ENCODE assay signal across 10 cellular contexts in genomic region chr12:121061831-121062230, GRCh38. TPM values are rescaled to one million over a fixed set of nuclear protein-coding genes. Genes with fewer than 3 reads are reported as not detected.
DNase-seq lines count a peak whose midpoint lies in the region; ATAC-seq and TF ChIP-seq lines count a peak whose summit lies in the region.
"Had no signal": no experiment of that assay in that cellular context is flagged by ENCODE, and none has a peak within 500 bp of the region (broad histone marks: within the 10 kb centered on the region; RNA-seq: fewer than 3 reads in every experiment).

No MANE protein-coding gene starts in this region.

- H3K4me1 ChIP-seq in GM23338 (ENCODE audit: insufficient read depth) (no peaks in the 10 kb centered on the region), osteoblast (ENCODE audit: insufficient read depth, low read length) (peaks cover 4% of the 10 kb centered on the region)

- H3K36me3 ChIP-seq in GM23338 (ENCODE audit: insufficient read depth): no peaks in the 10 kb centered on the region
- no peaks in the 10 kb centered on the region for H3K36me3 ChIP-seq in osteoblast (ENCODE audit: insufficient read depth, low read length)

- no peaks in the 10 kb centered on the region for H3K79me2 ChIP-seq in GM23338 (replicated peaks; ENCODE audit: insufficient read depth)
- H3K79me2 ChIP-seq in osteoblast (ENCODE audit: insufficient read depth, low read length): no peaks in the 10 kb centered on the region

- no peaks in the 10 kb centered on the region for H3F3A ChIP-seq in GM23338 (replicated peaks; ENCODE audit: low read depth)

- DNase-seq in GM23338 (ENCODE audit: low spot score) (no peak), NCI-H69 (lab: John Stamatoyannopoulos, UW) (peak; percentile 49), choroid plexus epithelial cell (ENCODE audit: low read depth) (peak; percentile 51), osteoblast (ENCODE audit: insufficient read length, low spot score, missing footprints) (no peak), NCI-H1105 (lab: John Stamatoyannopoulos, UW) (no peak), KG1 (lab: John Stamatoyannopoulos, UW) (no peak)
- DNase-seq in stimulated activated naive CD8-positive, alpha-beta T cell treated with anti-CD3 and anti-CD28 coated beads, Interleukin-15, Interleukin-2, amounts not matched to agents 100 U/mL and 50 U/mL, for 24 hours: no peak
- no peak for DNase-seq in effector CD4-positive, alpha-beta T cell
- DNase-seq: activated CD8-positive, alpha-beta memory T cell treated with anti-CD3 and anti-CD28 coated beads, Interleukin-2, amount 50 U/mL, for 48 hours had no signal

- no peak for ATAC-seq in GM23338
- no peak for ATAC-seq in stimulated activated naive CD8-positive, alpha-beta T cell treated with anti-CD3 and anti-CD28 coated beads, Interleukin-15, Interleukin-2, amounts not matched to agents 100 U/mL and 50 U/mL, for 24 hours
- ATAC-seq: stimulated activated memory B cell treated with anti-CD40 and anti-IgM and Interleukin-4, amounts not matched to agents 10 μg/mL and 1 μg/mL and 100 μg/mL, for 72 hours had no signal

- no peak overlapping the region for H3K4me3 Mint-ChIP-seq in GM23338
- H3K4me3 Mint-ChIP-seq: stimulated activated memory B cell treated with anti-CD40 and anti-IgM and Interleukin-4, amounts not matched to agents 10 μg/mL and 1 μg/mL and 100 μg/mL, for 72 hours had no signal

- H2AFZ ChIP-seq in GM23338 (no peak overlapping the region), osteoblast (ENCODE audit: low read length) (no peak overlapping the region)

- no peaks in the 10 kb centered on the region for H3K9me2 ChIP-seq in GM23338 (ENCODE audit: insufficient read depth)

- H3K36me3 Mint-ChIP-seq in GM23338 (ENCODE audit: low read depth): no peaks in the 10 kb centered on the region
- H3K36me3 Mint-ChIP-seq: stimulated activated memory B cell treated with anti-CD40 and anti-IgM and Interleukin-4, amounts not matched to agents 10 μg/mL and 1 μg/mL and 100 μg/mL, for 72 hours had no signal

- H3K27me3 ChIP-seq in GM23338 (ENCODE audit: insufficient read depth) (no peaks in the 10 kb centered on the region), osteoblast (ENCODE audit: insufficient read depth, low read length) (no peaks in the 10 kb centered on the region)

- H4K20me1 ChIP-seq in GM23338 (replicated peaks; ENCODE audit: insufficient read depth) (no peaks in the 10 kb centered on the region), osteoblast (ENCODE audit: insufficient read depth, low read length) (no peaks in the 10 kb centered on the region)

- no peak overlapping the region for H3K27ac Mint-ChIP-seq in GM23338
- H3K27ac Mint-ChIP-seq: stimulated activated memory B cell treated with anti-CD40 and anti-IgM and Interleukin-4, amounts not matched to agents 10 μg/mL and 1 μg/mL and 100 μg/mL, for 72 hours had no signal

- peak; percentile 28 to 33; a peak in 1 of 4 replicates for TF ChIP-seq CTCF in GM23338 (conservative IDR thresholded peaks at IDR 0.05; ENCODE audit: low read depth in 2 of 2)
- TF ChIP-seq CTCF in choroid plexus epithelial cell (conservative IDR thresholded peaks at IDR 0.05; ENCODE audit: low read depth, low read length): peak; percentile 48
- peak; percentile 47 for TF ChIP-seq CTCF in osteoblast (IDR thresholded peaks at IDR 0.05; ENCODE audit: extremely low read depth, low read depth, low read length)

- H3K4me3 ChIP-seq in GM23338 (no peak overlapping the region), choroid plexus epithelial cell (ENCODE audit: low read depth, low read length) (no peak overlapping the region), osteoblast (ENCODE audit: insufficient read depth, low read length) (no peak overlapping the region)

- H3K4me2 ChIP-seq in GM23338 (no peak overlapping the region), osteoblast (ENCODE audit: insufficient read depth, low read length) (no peak overlapping the region)

- peaks cover 6% of the 10 kb centered on the region for H3K27me3 Mint-ChIP-seq in GM23338 (ENCODE audit: insufficient read depth, low read depth, poor library complexity)
- H3K27me3 Mint-ChIP-seq: stimulated activated memory B cell treated with anti-CD40 and anti-IgM and Interleukin-4, amounts not matched to agents 10 μg/mL and 1 μg/mL and 100 μg/mL, for 72 hours had no signal

- no peaks in the 10 kb centered on the region for H3K9me3 ChIP-seq in osteoblast (ENCODE audit: low read depth, low read length)

- H3K9me3 Mint-ChIP-seq in GM23338: no peaks in the 10 kb centered on the region
- H3K9me3 Mint-ChIP-seq: stimulated activated memory B cell treated with anti-CD40 and anti-IgM and Interleukin-4, amounts not matched to agents 10 μg/mL and 1 μg/mL and 100 μg/mL, for 72 hours had no signal

- H3K4me1 Mint-ChIP-seq in GM23338: peaks cover 6% of the 10 kb centered on the region

- H3K27ac ChIP-seq in GM23338 (ENCODE audit: low read depth): no peak overlapping the region
- no peak overlapping the region for H3K27ac ChIP-seq in osteoblast (ENCODE audit: low read depth, low read length)

TF ChIP-seq in GM23338, 12 proteins besides CTCF, POLR2A, EP300 and RAD21 (continues in another document):
- TF ChIP-seq EZH2phosphoT487 (IDR thresholded peaks at IDR 0.05; ENCODE audit: unreplicated experiment) (no peak), ZNF462 (CRISPR knock-in tag; IDR thresholded peaks at IDR 0.05) (no peak), STAT1 (IDR thresholded peaks at IDR 0.05; ENCODE audit: unreplicated experiment) (no peak), EZH2 (IDR thresholded peaks at IDR 0.05; ENCODE audit: low read depth, unreplicated experiment) (no peak), CREB1 (CRISPR knock-in tag; IDR thresholded peaks at IDR 0.05; ENCODE audit: low read depth) (no peak), ZNF114 (CRISPR knock-in tag; IDR thresholded peaks at IDR 0.05) (no peak)

RNA-seq across cellular contexts. Expression of gene OASL, which starts 22.8 kb away (rescaled TPM):
- not detected in 2 replicates for total RNA-seq in GM23338 (2014; rRNA removed; shearing (Covaris generic))
- polyA plus RNA-seq in GM23338 (2016; fragmentation: Nextera tagmentation; extraction: Ambion mirVana): not detected in 2 replicates
- total RNA-seq in osteoblast: 0.72 and 1.2 TPM in 2 replicates

RNA-seq across cellular contexts. Expression of gene C12orf43, which starts 45.5 kb away (rescaled TPM):
- total RNA-seq in GM23338 (2014; rRNA removed; shearing (Covaris generic)): 9.8 and 15.2 TPM in 2 replicates
- polyA plus RNA-seq in GM23338 (2016; fragmentation: Nextera tagmentation; extraction: Ambion mirVana): 19.6 and 20.7 TPM in 2 replicates
- total RNA-seq in osteoblast: 11.8 and 15.2 TPM in 2 replicates

Comparison
In these comparisons a context has a peak if more than half of its experiments do, and no peak if none do; other contexts are left out.
1. DNase-seq: peak in NCI-H69 (single experiment) and choroid plexus epithelial cell (single experiment); none in GM23338 (single experiment), osteoblast (single experiment), NCI-H1105 (single experiment), KG1 (single experiment), stimulated activated naive CD8-positive, alpha-beta T cell treated with anti-CD3 and anti-CD28 coated beads, Interleukin-15, Interleukin-2, amounts not matched to agents 100 U/mL and 50 U/mL, for 24 hours (single experiment) and effector CD4-positive, alpha-beta T cell (single experiment).
2. Peak in every context shown above with its lines, with median percentiles within 50 percentile points of each other: CTCF ChIP-seq.